Comparison of ENCODE assay signal across 32 cellular contexts in genomic region chr7:90178166-90178565, GRCh38. TPM values are rescaled to one million over a fixed set of nuclear protein-coding genes. Genes with fewer than 3 reads are reported as not detected.
DNase-seq lines count a peak whose midpoint lies in the region; ATAC-seq, FAIRE-seq and TF ChIP-seq lines count a peak whose summit lies in the region.
"Had no signal": no experiment of that assay in that cellular context is flagged by ENCODE, and none has a peak within 500 bp of the region (broad histone marks: within the 10 kb centered on the region; RNA-seq: fewer than 3 reads in every experiment).

No MANE protein-coding gene starts in this region.

- no peak overlapping the region for H2AFZ ChIP-seq in KMS-11 (ENCODE audit: low read depth)
- no peak overlapping the region for H2AFZ ChIP-seq in GM12878 (ENCODE audit: control insufficient read depth, low read depth, low read length)

- CTCF ChIA-PET in GM12878 (lab: Yijun Ruan, JAX) = interaction anchor here (0.7 to 1.7 kb wide), 10 partner anchors 9 to 250 kb away, joined by 3 to 9 read pairs (median 4); partner anchors contain the start of genes STEAP1 and STEAP2

- TF ChIP-seq CTCF in C4-2B (conservative IDR thresholded peaks at IDR 0.05) (no peak), KMS-11 (conservative IDR thresholded peaks at IDR 0.05; ENCODE audit: low read depth, low read length) (no peak), GM12878 (IDR thresholded peaks at IDR 0.05 in 2 of 3, conservative IDR thresholded peaks at IDR 0.05 in 1 of 3; ENCODE audit: control insufficient read depth in 2 of 3, extremely low read depth in 1 of 3, insufficient read depth in 1 of 3, low read depth in 3 of 3, low read length in 3 of 3) (no peak)

- no peak overlapping the region for H3K4me3 ChIP-seq in KMS-11 (IDR thresholded peaks at IDR 0.05; ENCODE audit: insufficient read depth, low read depth, low read length)
- no peak overlapping the region for H3K4me3 ChIP-seq in GM12878
- H3K4me3 ChIP-seq: BLaER1 treated with 17β-estradiol and CSF1 and Interleukin-3, amounts not matched to agents 10 nM and 100 nM; esophagus squamous epithelium; gastrocnemius medialis; K562; lower lobe of right lung; MG63; ovary; suprapubic skin; upper lobe of right lung had no signal

- intact Hi-C loops in GM12878 (cut with micrococcal nuclease; ENCODE audit: unreplicated experiment) = loop anchor here (2.0 kb wide), 1 partner anchor 65 kb away; no protein-coding TSS in a partner anchor

- DNase-seq in GM12878 (ENCODE audit: low read depth, low spot score) (no peak), middle frontal gyrus (ENCODE audit: extremely low spot score, low spot score) (peak; percentile 40), activated T-cell treated with anti-CD3 and anti-CD28 coated beads for 4 hours (no peak), DMS 273 treated with DMSO at 0.1 percent for 48 hours (lab: John Stamatoyannopoulos, UW) (no peak), HK-2 (ENCODE audit: unreplicated experiment) (no peak)
- DNase-seq: activated gamma-delta T cell; activated T-cell treated with anti-CD3 and anti-CD28 coated beads, Interleukin-2, amount 50 U/mL, for 4 hours; Caco-2; cerebellar nuclear complex; DMS79 treated with DMSO at 0.1 percent for 48 hours; esophagus squamous epithelium; gastrocnemius medialis; GDM1; GOT3; lower lobe of right lung; NCI-H2029; NCI-H524; ovary; SHP77; stimulated activated naive CD4-positive, alpha-beta T cell; T-helper 9 cell; upper lobe of right lung had no signal

- H3K27ac ChIP-seq in C4-2B (peak overlapping the region; percentile 63; the same call in 1 of the 2 replicates), KMS-11 (no peak overlapping the region), GM12878 (ENCODE audit: control insufficient read depth, insufficient read depth) (peak overlapping the region; percentile 19)
- H3K27ac ChIP-seq: gastrocnemius medialis, lower lobe of right lung, ovary, suprapubic skin, upper lobe of right lung had no signal

- H4K20me1 ChIP-seq in KMS-11 (ENCODE audit: insufficient read depth) (no peaks in the 10 kb centered on the region), GM12878 (ENCODE audit: control insufficient read depth, insufficient read depth) (no peaks in the 10 kb centered on the region)
- H4K20me1 ChIP-seq: BLaER1 treated with 17β-estradiol and CSF1 and Interleukin-3, amounts not matched to agents 10 nM and 100 nM had no signal

- H3K27me3 ChIP-seq in KMS-11 (ENCODE audit: insufficient read depth, low read depth) = no peaks in the 10 kb centered on the region
- no peaks in the 10 kb centered on the region for H3K27me3 ChIP-seq in GM12878 (replicated peaks in 1 of 2; ENCODE audit: control insufficient read depth in 2 of 2, insufficient read depth in 2 of 2, low read length in 1 of 2)
- H3K27me3 ChIP-seq: BLaER1 treated with 17β-estradiol and CSF1 and Interleukin-3, amounts not matched to agents 10 nM and 100 nM; esophagus squamous epithelium; gastrocnemius medialis; MG63; ovary; suprapubic skin; upper lobe of right lung had no signal

- 97% methylated on average over 2 of the region's 2 CpGs for WGBS in GM12878 (ENCODE audit: insufficient coverage, insufficient replicate concordance, low lambda C conversion rate, missing lambda C conversion rate)

- no peak for TF ChIP-seq EP300 in GM12878 (IDR thresholded peaks at IDR 0.05; ENCODE audit: borderline replicate concordance in 1 of 2, control insufficient read depth in 1 of 2, low read depth in 2 of 2, low read length in 2 of 2)

- no TSS peak for BruUV-seq in GM12878 (replicated peaks; lab: Mats Ljungman, UMichigan)

- no peak for TF ChIP-seq POLR2A in GM12878 (IDR thresholded peaks at IDR 0.05; ENCODE audit: low read depth, low read length)

- H3K79me2 ChIP-seq in KMS-11 (ENCODE audit: insufficient read depth, low read depth) (no peaks in the 10 kb centered on the region), GM12878 (ENCODE audit: control insufficient read depth, insufficient read depth, low read length) (no peaks in the 10 kb centered on the region)

- ATAC-seq in GM12878 (no peak), GM18858 (IDR thresholded peaks at IDR 0.05; ENCODE audit: unreplicated experiment) (no peak)
- ATAC-seq: gastrocnemius medialis, K562, WTC11 had no signal

- peaks cover 13% of the 10 kb centered on the region; the same call in 2 of the 3 replicates for H3K9me3 ChIP-seq in GM12878 (replicated peaks; ENCODE audit: control insufficient read depth, insufficient read depth, low read length)
- H3K9me3 ChIP-seq: esophagus squamous epithelium, gastrocnemius medialis, lower lobe of right lung, MG63, ovary, suprapubic skin, upper lobe of right lung had no signal

- POLR2A ChIA-PET in GM12878 (lab: Charles Lee) = interaction anchor here (0.9 to 2.5 kb wide), 15 partner anchors 8 to 65 kb away, joined by 3 to 17 read pairs (median 5); partner anchors contain the start of gene STEAP2

- peak overlapping the region; percentile 64; the same call in 1 of the 2 replicates for H3K4me2 ChIP-seq in KMS-11
- H3K4me2 ChIP-seq in GM12878 (ENCODE audit: control insufficient read depth, insufficient read depth) = no peak overlapping the region

- peaks cover 63% of the 10 kb centered on the region for H3K4me1 ChIP-seq in KMS-11 (ENCODE audit: low read depth, poor library complexity, severe bottlenecking)
- peaks cover 23% of the 10 kb centered on the region for H3K4me1 ChIP-seq in GM12878 (ENCODE audit: control insufficient read depth, insufficient read depth, low read length)
- H3K4me1 ChIP-seq: Caco-2, gastrocnemius medialis, lower lobe of right lung, suprapubic skin had no signal

- no peak overlapping the region for H3K9ac ChIP-seq in KMS-11
- H3K9ac ChIP-seq in GM12878 (ENCODE audit: control insufficient read depth, insufficient read depth, low read length) = no peak overlapping the region

- RAD21 ChIA-PET in GM12878 (lab: Charles Lee; ENCODE audit: unreplicated experiment) = interaction anchor here (0.9 to 2.2 kb wide), 18 partner anchors 10 to 85 kb away, joined by 3 to 18 read pairs (median 4); partner anchors contain the start of genes STEAP1 and STEAP2

- H3K36me3 ChIP-seq in KMS-11 (ENCODE audit: insufficient read depth) (no peaks in the 10 kb centered on the region), GM12878 (ENCODE audit: control insufficient read depth in 2 of 2, insufficient read depth in 2 of 2, low read length in 1 of 2) (no peaks in the 10 kb centered on the region)
- H3K36me3 ChIP-seq: esophagus squamous epithelium, gastrocnemius medialis, lower lobe of right lung, MG63, ovary, suprapubic skin, upper lobe of right lung had no signal

- TF ChIP-seq RAD21 in GM12878 (IDR thresholded peaks at IDR 0.05; ENCODE audit: insufficient read depth, low read depth, low read length) = no peak

- in situ Hi-C loops in GM12878 (cut with MboI) = no loop called here

- SMC1A ChIA-PET in GM12878 (lab: Charles Lee; ENCODE audit: uncharacterized antibody, unreplicated experiment) = interaction anchor here (0.7 to 7.8 kb wide), 21 partner anchors 9 to 85 kb away, joined by 3 to 58 read pairs (median 6); partner anchors contain the start of genes CFAP69, STEAP1 and STEAP2

- no peak for FAIRE-seq in GM12878 (lab: Jason Lieb, UNC)
- FAIRE-seq: K562, small intestine had no signal

TF ChIP-seq in GM12878, 131 proteins besides CTCF, POLR2A, EP300 and RAD21 (continues in another document):
- no peak for TF ChIP-seq EZH2 (IDR thresholded peaks at IDR 0.05; ENCODE audit: borderline replicate concordance, control insufficient read depth, low read depth, low read length)
- TF ChIP-seq RBBP5 (conservative IDR thresholded peaks at IDR 0.05) = no peak
- TF ChIP-seq SPI1 (IDR thresholded peaks at IDR 0.05; ENCODE audit: borderline replicate concordance, insufficient read depth, low read depth, low read length) = no peak
- no peak for TF ChIP-seq TBL1XR1 (IDR thresholded peaks at IDR 0.05; ENCODE audit: low read depth, low read length)

RNA-seq across cellular contexts. Expression of gene STEAP1, which starts 23.9 kb away (rescaled TPM):
- 33.1 and 35.4 TPM in 2 replicates for total RNA-seq in GM12878 (2013; cell fraction: nucleolus; rRNA removed)
- total RNA-seq in GM12878 (2014; rRNA removed) = 3.4 and 4.6 TPM in 2 replicates
- total RNA-seq in GM12878 (2014; rRNA removed; fragmentation: Illumina TruSeq; extraction: Trizol) = 4.5 and 4.8 TPM in 2 replicates
- total RNA-seq in GM12878 (2021) = 2.1 and 3.2 TPM in 2 replicates
- 0.50 TPM for polyA plus RNA-seq in GM12878 (2011; ENCODE audit: low read depth)
- polyA plus RNA-seq in GM12878 (2011; rRNA removed) = 44.6 and 67.7 TPM in 2 replicates
- polyA plus RNA-seq in GM12878 (2011; cell fraction: cytosol; rRNA removed) = 21.2 and 22.4 TPM in 2 replicates
- polyA plus RNA-seq in GM12878 (2011; cell fraction: nucleus; rRNA removed) = 18.4 and 23.5 TPM in 2 replicates
- polyA plus RNA-seq in GM12878 (2012) = 0.66 and 0.69 TPM in 2 replicates
- 5.1 and 6.4 TPM in 2 replicates for polyA plus RNA-seq in GM12878 (2014; fragmentation: Illumina TruSeq; extraction: Trizol)
- 1 to 10 TPM; 5.3 to 8.9 TPM for polyA plus RNA-seq in GM12878 (2014; fragmentation: Nextera tagmentation; extraction: Ambion mirVana)
- polyA plus RNA-seq in GM12878 (2014; rRNA removed) = 4.1 and 4.7 TPM in 2 replicates
- 1 to 10 TPM; 2.6 to 4.1 TPM for polyA plus RNA-seq in GM12878 (2016; fragmentation: Nextera tagmentation; extraction: Ambion mirVana)
- polyA minus RNA-seq in GM12878 (2011; rRNA and poly(A)+ RNA removed) = 10.7 and 14.3 TPM in 2 replicates
- polyA minus RNA-seq in GM12878 (2011; cell fraction: cytosol; rRNA and poly(A)+ RNA removed) = 4.1 and 6.1 TPM in 2 replicates
- 7.0 and 7.3 TPM in 2 replicates for polyA minus RNA-seq in GM12878 (2011; cell fraction: nucleus; rRNA and poly(A)+ RNA removed)
- polyA plus RNA-seq: neural cell had no signal

RNA-seq across cellular contexts. Expression of gene STEAP2, which starts 33.4 kb away (rescaled TPM):
- total RNA-seq in GM12878 (2013; cell fraction: nucleolus; rRNA removed) = 45.8 and 46.4 TPM in 2 replicates
- total RNA-seq in GM12878 (2014; rRNA removed) (1.8 and 2.3 TPM in 2 replicates), GM12878 (2014; rRNA removed; fragmentation: Illumina TruSeq; extraction: Trizol) (2.0 TPM in 2 replicates), GM12878 (2021) (1.5 and 2.1 TPM in 2 replicates)
- 0.12 TPM for polyA plus RNA-seq in GM12878 (2011; ENCODE audit: low read depth)
- polyA plus RNA-seq in GM12878 (2011; rRNA removed) (17.6 and 25.4 TPM in 2 replicates), GM12878 (2014; fragmentation: Illumina TruSeq; extraction: Trizol) (1.8 and 2.5 TPM in 2 replicates), GM12878 (2014; fragmentation: Nextera tagmentation; extraction: Ambion mirVana) (under 1 TPM; 0.64 to 0.80 TPM), GM12878 (2014; rRNA removed) (1.3 and 1.7 TPM in 2 replicates), GM12878 (2016; fragmentation: Nextera tagmentation; extraction: Ambion mirVana) (1 to 10 TPM in 1 of 2 experiments, under 1 TPM in 1; 0.81 to 1.2 TPM)
- 5.3 and 7.0 TPM in 2 replicates for polyA plus RNA-seq in GM12878 (2011; cell fraction: cytosol; rRNA removed)
- 18.3 and 21.6 TPM in 2 replicates for polyA plus RNA-seq in GM12878 (2011; cell fraction: nucleus; rRNA removed)
- 0.14 TPM in 2 replicates for polyA plus RNA-seq in GM12878 (2012)
- 18.4 and 20.3 TPM in 2 replicates for polyA minus RNA-seq in GM12878 (2011; rRNA and poly(A)+ RNA removed)
- 5.2 and 7.0 TPM in 2 replicates for polyA minus RNA-seq in GM12878 (2011; cell fraction: cytosol; rRNA and poly(A)+ RNA removed)
- polyA minus RNA-seq in GM12878 (2011; cell fraction: nucleus; rRNA and poly(A)+ RNA removed) = 15.4 and 20.6 TPM in 2 replicates
